Comparison of ENCODE assay signal across 8 cellular contexts in genomic region chr19:45506991-45507863, GRCh38. TPM values are rescaled to one million over a fixed set of nuclear protein-coding genes. Genes with fewer than 3 reads are reported as not detected.
DNase-seq lines count a peak whose midpoint lies in the region; ATAC-seq, FAIRE-seq and TF ChIP-seq lines count a peak whose summit lies in the region.

VASP (plus strand) TSS chr19:45507479; CDS start chr19:45507772, 293 bp downstream.

- H3K4me1 ChIP-seq in CD8-positive, alpha-beta memory T cell (ENCODE audit: insufficient read depth, low read length), result peaks cover 32% of the 10 kb centered on the region
- H3K4me1 ChIP-seq in OCI-LY1 (ENCODE audit: insufficient read depth, low read length, severe bottlenecking), result peaks cover 46% of the 10 kb centered on the region
- peaks cover 23% of the 10 kb centered on the region for H3K4me1 ChIP-seq in endothelial cell of umbilical vein (ENCODE audit: control insufficient read depth, extremely low read depth, insufficient read depth, low read length)
- peaks cover 66% of the 10 kb centered on the region for H3K4me1 ChIP-seq in mononuclear cell (ENCODE audit: insufficient read depth, low read length)

- H3F3A ChIP-seq in OCI-LY1 (ENCODE audit: insufficient read depth, low read length), result no peaks in the 10 kb centered on the region

- 0 out of 2 replicates have a peak, but pooled peaks cover 7% of the 10 kb centered on the region for H3K79me2 ChIP-seq in OCI-LY1 (ENCODE audit: insufficient read depth, low read length)
- peaks cover 52% of the 10 kb centered on the region for H3K79me2 ChIP-seq in endothelial cell of umbilical vein (ENCODE audit: control insufficient read depth, insufficient read depth, low read length)

- DNase-seq in CD8-positive, alpha-beta memory T cell, result peak; percentile 88 to 94 (median 90)
- DNase-seq in HL-60 (ENCODE audit: low read depth in 1 of 2, low spot score in 1 of 2) (peak; percentile 88 to 97), endothelial cell of umbilical vein (ENCODE audit: low read depth, low spot score) (peak; percentile 78)
- peak; percentile 84 for DNase-seq in activated CD8-positive, alpha-beta memory T cell treated with anti-CD3 and anti-CD28 coated beads, Interleukin-2, amount 50 U/mL, for 24 hours (ENCODE audit: extremely low read depth)
- peak; percentile 82 to 85 for DNase-seq in stimulated activated CD8-positive, alpha-beta memory T cell treated with anti-CD3 and anti-CD28 coated beads, Interleukin-2, amount 100 ng/mL, for 48 hours (ENCODE audit: low read depth in 2 of 2)

- peaks cover 39 to 54% (median 46%) of the 10 kb centered on the region in 3 donors for H3K4me1 Mint-ChIP-seq in CD8-positive, alpha-beta memory T cell

- H3K4me3 Mint-ChIP-seq in CD8-positive, alpha-beta memory T cell, result peak within 1 kb of the TSS; percentile 96 to 100 (median 97)

- H3K27ac Mint-ChIP-seq in CD8-positive, alpha-beta memory T cell, result peak within 1 kb of the TSS; percentile 90 to 100 (median 98)

- H3K27ac ChIP-seq in CD8-positive, alpha-beta memory T cell (ENCODE audit: low read depth, low read length), result peak within 1 kb of the TSS; percentile 97
- peak within 1 kb of the TSS; percentile 88 for H3K27ac ChIP-seq in HL-60 (replicated peaks)
- H3K27ac ChIP-seq in OCI-LY1 (ENCODE audit: low read depth, low read length, poor library complexity, severe bottlenecking), result peak within 1 kb of the TSS; percentile 86
- peak within 1 kb of the TSS; percentile 69 for H3K27ac ChIP-seq in endothelial cell of umbilical vein (ENCODE audit: insufficient read depth, low read depth, low read length)

- H3K9ac ChIP-seq in OCI-LY1 (ENCODE audit: low read length), result peak within 1 kb of the TSS; percentile 92
- H3K9ac ChIP-seq in endothelial cell of umbilical vein (replicated peaks; ENCODE audit: extremely low read depth, insufficient read depth, low read length), result peak within 1 kb of the TSS; percentile 87

- no peaks in the 10 kb centered on the region for H3K9me3 Mint-ChIP-seq in CD8-positive, alpha-beta memory T cell

- no TSS peak for BruUV-seq in endothelial cell of umbilical vein (replicated peaks; lab: Mats Ljungman, UMichigan)

- H4K20me1 ChIP-seq in OCI-LY1 (ENCODE audit: insufficient read depth, low read length), result no peaks in the 10 kb centered on the region
- no peaks in the 10 kb centered on the region for H4K20me1 ChIP-seq in endothelial cell of umbilical vein (replicated peaks; ENCODE audit: control insufficient read depth, extremely low read depth, insufficient read depth, low read length)

- no peaks in the 10 kb centered on the region for H3K9me1 ChIP-seq in endothelial cell of umbilical vein (replicated peaks; ENCODE audit: control insufficient read depth, extremely low read depth, insufficient read depth, low read length)

- H3K4me2 ChIP-seq in OCI-LY1 (ENCODE audit: low read length) (peak within 1 kb of the TSS; percentile 83), endothelial cell of umbilical vein (ENCODE audit: insufficient read depth, low read length) (peak within 1 kb of the TSS; percentile 97)

- TF ChIP-seq POLR2A in endothelial cell of umbilical vein (IDR thresholded peaks at IDR 0.05; ENCODE audit: low read depth, low read length), result peak; percentile 98

- no peaks in the 10 kb centered on the region for H3K27me3 ChIP-seq in CD8-positive, alpha-beta memory T cell (ENCODE audit: insufficient read depth, low read length, poor library complexity, severe bottlenecking)
- H3K27me3 ChIP-seq in HL-60 (ENCODE audit: insufficient read depth, poor library complexity, severe bottlenecking), result no peaks in the 10 kb centered on the region
- no peaks in the 10 kb centered on the region for H3K27me3 ChIP-seq in OCI-LY1 (ENCODE audit: insufficient read depth, low read length)
- no peaks in the 10 kb centered on the region for H3K27me3 ChIP-seq in endothelial cell of umbilical vein (ENCODE audit: control insufficient read depth in 2 of 2, insufficient read depth in 2 of 2, low read length in 2 of 2)
- H3K27me3 ChIP-seq in mononuclear cell (ENCODE audit: insufficient read depth, low read length), result no peaks in the 10 kb centered on the region

- H3K36me3 ChIP-seq in CD8-positive, alpha-beta memory T cell (ENCODE audit: insufficient read depth, low read length), result no peaks in the 10 kb centered on the region
- H3K36me3 ChIP-seq in OCI-LY1 (ENCODE audit: insufficient read depth, low read length), result no peaks in the 10 kb centered on the region
- peaks cover 0 to 3% of the 10 kb centered on the region in 2 experiments for H3K36me3 ChIP-seq in endothelial cell of umbilical vein (ENCODE audit: control insufficient read depth in 2 of 2, extremely low read depth in 1 of 2, insufficient read depth in 2 of 2, low read length in 2 of 2)

- CTCF ChIA-PET in CD8-positive, alpha-beta memory T cell (lab: Charles Lee), result interaction anchor here (1.0 kb wide), 1 partner anchor 8 kb away, joined by 3 read pairs; no protein-coding TSS in a partner anchor
- CTCF ChIA-PET in endothelial cell of umbilical vein (lab: Charles Lee), result interaction anchor here (1.1 to 1.7 kb wide), 5 partner anchors 11 to 135 kb away, joined by 3 to 6 read pairs (median 4); no protein-coding TSS in a partner anchor

- peaks cover 0 to 19% (median 2%) of the 10 kb centered on the region in 3 donors for H3K36me3 Mint-ChIP-seq in CD8-positive, alpha-beta memory T cell

- intact Hi-C loops in endothelial cell of umbilical vein (cut with micrococcal nuclease), result loop anchor here (1.0 to 2.0 kb wide), 4 partner anchors 10 to 138 kb away; partner anchors contain the start of gene RTN2

- H3K27me3 Mint-ChIP-seq in CD8-positive, alpha-beta memory T cell, result peaks cover 0 to 2% of the 10 kb centered on the region in 2 donors

- POLR2A ChIA-PET in CD8-positive, alpha-beta memory T cell (lab: Charles Lee), result interaction anchor here (0.6 to 1.3 kb wide), 4 partner anchors 8 to 459 kb away, joined by 3 to 5 read pairs (median 3); partner anchors contain the start of gene PPM1N
- POLR2A ChIA-PET in endothelial cell of umbilical vein (lab: Charles Lee), result interaction anchor here (0.7 to 1.0 kb wide), 2 partner anchors 28 to 91 kb away, joined by 4 to 7 read pairs; no protein-coding TSS in a partner anchor

- TF ChIP-seq CTCF in HL-60 (IDR thresholded peaks at IDR 0.05; ENCODE audit: insufficient read depth, low read length), result no peak
- no peak for TF ChIP-seq CTCF in OCI-LY1 (IDR thresholded peaks at IDR 0.05; ENCODE audit: low read length)
- no peak for TF ChIP-seq CTCF in endothelial cell of umbilical vein (IDR thresholded peaks at IDR 0.05; ENCODE audit: extremely low read depth in 1 of 2, insufficient read depth in 1 of 2, low read depth in 1 of 2, low read length in 2 of 2)

- dilution Hi-C loops in endothelial cell of umbilical vein (cut with MboI; ENCODE audit: extremely low pct_ligation_motif_present, low sequenced_read_pairs), result no loop called here

- H3K4me3 ChIP-seq in CD8-positive, alpha-beta memory T cell (ENCODE audit: low read length), result peak within 1 kb of the TSS; percentile 98
- H3K4me3 ChIP-seq in HL-60 (replicated peaks; ENCODE audit: insufficient read depth, low read length), result peak within 1 kb of the TSS; percentile 96
- peak within 1 kb of the TSS; percentile 94 for H3K4me3 ChIP-seq in OCI-LY1 (ENCODE audit: low read depth, low read length, poor library complexity, severe bottlenecking)
- peak within 1 kb of the TSS; percentile 92 to 100 (median 96) for H3K4me3 ChIP-seq in endothelial cell of umbilical vein (replicated peaks in 1 of 3; ENCODE audit: insufficient read depth in 1 of 3, low read depth in 1 of 3, low read length in 3 of 3)
- H3K4me3 ChIP-seq in mononuclear cell (ENCODE audit: low read length), result peak within 1 kb of the TSS; percentile 97

- ATAC-seq in GM19452 (IDR thresholded peaks at IDR 0.05; ENCODE audit: unreplicated experiment), result peak; percentile 50

- H2AFZ ChIP-seq in OCI-LY1 (ENCODE audit: low read length) (no peak within 1 kb of the TSS), endothelial cell of umbilical vein (ENCODE audit: low read depth, low read length) (peak within 1 kb of the TSS; percentile 89)

- H3K9me3 ChIP-seq in CD8-positive, alpha-beta memory T cell (ENCODE audit: low read length), result no peaks in the 10 kb centered on the region
- no peaks in the 10 kb centered on the region for H3K9me3 ChIP-seq in OCI-LY1 (ENCODE audit: low read length)
- H3K9me3 ChIP-seq in endothelial cell of umbilical vein (replicated peaks; ENCODE audit: control insufficient read depth, insufficient read depth, low read length), result no peaks in the 10 kb centered on the region
- H3K9me3 ChIP-seq in mononuclear cell (ENCODE audit: low read depth, low read length), result no peaks in the 10 kb centered on the region

- FAIRE-seq in endothelial cell of umbilical vein (lab: Jason Lieb, UNC), result peak; percentile 76

- H3K9me2 ChIP-seq in OCI-LY1 (ENCODE audit: low read depth, low read length), result no peaks in the 10 kb centered on the region

TF ChIP-seq in endothelial cell of umbilical vein, 7 proteins besides CTCF, POLR2A, EP300 and RAD21:
- TF ChIP-seq GATA2 (IDR thresholded peaks at IDR 0.05; ENCODE audit: insufficient read depth, insufficient read length, low read depth, low read length) (no peak), MYC (IDR thresholded peaks at IDR 0.05; ENCODE audit: low read depth, low read length) (no peak), FOS (IDR thresholded peaks at IDR 0.05; ENCODE audit: borderline replicate concordance, insufficient read depth, low read length) (no peak), EZH2 (IDR thresholded peaks at IDR 0.05; ENCODE audit: borderline replicate concordance, low read depth, low read length, severe bottlenecking) (no peak), JUN (IDR thresholded peaks at IDR 0.05; ENCODE audit: borderline replicate concordance, insufficient read depth, insufficient read length, low read depth) (no peak), POLR2AphosphoS5 (IDR thresholded peaks at IDR 0.05; ENCODE audit: insufficient read depth, low read depth, low read length) (peak; percentile 97), MAX (IDR thresholded peaks at IDR 0.05; ENCODE audit: insufficient read depth, insufficient read length) (peak; percentile 29)
TF ChIP-seq in endothelial cell of umbilical vein: peak in this region for 2.

RNA-seq across cellular contexts. Expression of gene VASP, which starts in this region (rescaled TPM):
- total RNA-seq in CD8-positive, alpha-beta memory T cell, result 100 to 1,000 TPM; 154 to 170 TPM
- 61.8 TPM for polyA plus RNA-seq in CD8-positive, alpha-beta memory T cell
- total RNA-seq in endothelial cell of umbilical vein, result 154 and 186 TPM in 2 replicates
- polyA plus RNA-seq in endothelial cell of umbilical vein, result 94.3 and 126 TPM in 2 replicates
- 64.2 and 67.9 TPM in 2 replicates for polyA plus RNA-seq in endothelial cell of umbilical vein (2011; cell fraction: cytosol; rRNA removed)
- 57.6 and 70.4 TPM in 2 replicates for polyA plus RNA-seq in endothelial cell of umbilical vein (2011; cell fraction: nucleus; rRNA removed)
- polyA plus RNA-seq in endothelial cell of umbilical vein (2012), result 74.7 and 84.2 TPM in 2 replicates
- polyA minus RNA-seq in endothelial cell of umbilical vein, result 65.0 and 69.3 TPM in 2 replicates
- polyA minus RNA-seq in endothelial cell of umbilical vein (2011; cell fraction: cytosol; rRNA and poly(A)+ RNA removed), result 43.9 TPM
- 22.8 and 42.8 TPM in 2 replicates for polyA minus RNA-seq in endothelial cell of umbilical vein (2011; cell fraction: nucleus; rRNA and poly(A)+ RNA removed)
- 95.8 TPM for total RNA-seq in mononuclear cell

Comparison
In these comparisons a context has a peak if more than half of its experiments do, and no peak if none do; other contexts are left out.
1. Peak in every context shown above with its lines: DNase-seq, ATAC-seq, H3K4me3 ChIP-seq and H3K27ac ChIP-seq.